8 cellular contexts compared by ENCODE assay signal in the genomic region with DNA sequence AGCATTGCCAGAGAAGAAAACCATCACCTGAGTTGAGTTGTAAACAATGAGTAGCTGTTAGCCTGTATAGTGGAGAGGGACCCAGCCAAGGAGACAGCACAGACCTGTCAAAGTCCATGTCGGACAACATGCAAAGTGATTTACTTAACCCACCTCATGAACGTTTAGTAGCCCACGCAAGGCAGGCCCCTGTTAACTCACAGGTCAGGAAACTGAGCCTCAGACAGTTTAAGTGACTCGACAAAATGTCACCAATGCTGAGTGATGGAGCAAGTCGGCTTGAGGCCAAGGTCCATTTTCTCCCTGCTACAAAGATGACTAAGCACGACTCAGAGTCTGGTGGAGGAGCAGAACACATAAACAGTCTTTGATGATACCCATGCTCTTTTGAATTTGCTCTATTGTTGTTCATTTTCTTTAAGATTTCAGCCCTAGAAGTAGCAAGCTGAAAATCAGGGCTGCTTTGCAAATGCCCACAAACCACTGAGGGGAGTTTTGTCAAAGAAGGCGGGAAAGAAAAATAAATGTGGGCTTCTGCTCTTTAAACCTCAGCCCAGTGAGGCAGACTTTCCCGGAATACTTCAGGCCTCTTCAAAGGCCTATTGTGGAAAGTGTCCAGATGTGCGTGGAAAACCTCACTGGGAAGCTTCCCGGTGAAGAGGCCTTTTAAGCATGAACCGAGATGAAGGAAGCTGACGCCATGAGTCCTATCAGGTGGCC.
DNase-seq lines count a peak whose midpoint lies in the region; ATAC-seq and TF ChIP-seq lines count a peak whose summit lies in the region.

No MANE protein-coding gene starts in this region.

- TF ChIP-seq CTCF in MCF 10A (IDR thresholded peaks at IDR 0.05; ENCODE audit: unreplicated experiment) (no peak), GM13977 (IDR thresholded peaks at IDR 0.05; ENCODE audit: extremely low read depth, insufficient read depth, missing control alignments) (no peak)

- peaks cover 0 to under 1% (median 0%) of the 10 kb centered on the region in 5 donors for H3K9me3 Mint-ChIP-seq in CD8-positive, alpha-beta memory T cell
- peaks cover 3% of the 10 kb centered on the region for H3K9me3 Mint-ChIP-seq in MCF 10A (ENCODE audit: unreplicated experiment)
- peaks cover 1% of the 10 kb centered on the region for H3K9me3 Mint-ChIP-seq in stimulated activated naive CD8-positive, alpha-beta T cell treated with anti-CD3 and anti-CD28 coated beads, Interleukin-15, Interleukin-2, amounts not matched to agents 100 ng/mL and 50 ng/mL, for 24 hours

- H3K4me1 ChIP-seq in CD8-positive, alpha-beta memory T cell (ENCODE audit: insufficient read depth, low read length) = peaks cover 8% of the 10 kb centered on the region

- CTCF ChIA-PET in CD8-positive, alpha-beta memory T cell (lab: Charles Lee) = interaction anchor here (1.2 kb wide), 1 partner anchor 10 kb away, joined by 3 read pairs; no protein-coding TSS in a partner anchor
- CTCF ChIA-PET in MCF 10A (lab: Yijun Ruan, JAX) = interaction anchor here (1.0 to 3.6 kb wide), 8 partner anchors 12 to 799 kb away, joined by 3 to 33 read pairs (median 7); no protein-coding TSS in a partner anchor

- H3K27ac ChIP-seq in CD8-positive, alpha-beta memory T cell (ENCODE audit: low read depth, low read length) = peak overlapping the region; percentile 36

- ATAC-seq in GM18909 (IDR thresholded peaks at IDR 0.05; ENCODE audit: poor library complexity, unreplicated experiment) = no peak

- H3K27me3 Mint-ChIP-seq in CD8-positive, alpha-beta memory T cell = peaks cover 0 to 2% of the 10 kb centered on the region in 2 donors
- no peaks in the 10 kb centered on the region for H3K27me3 Mint-ChIP-seq in MCF 10A (ENCODE audit: insufficient read depth, unreplicated experiment)
- H3K27me3 Mint-ChIP-seq in stimulated activated naive CD8-positive, alpha-beta T cell treated with anti-CD3 and anti-CD28 coated beads, Interleukin-15, Interleukin-2, amounts not matched to agents 100 ng/mL and 50 ng/mL, for 24 hours = no peaks in the 10 kb centered on the region

- peaks cover 9 to 23% (median 12%) of the 10 kb centered on the region in 3 donors for H3K4me1 Mint-ChIP-seq in CD8-positive, alpha-beta memory T cell
- peaks cover 38% of the 10 kb centered on the region for H3K4me1 Mint-ChIP-seq in MCF 10A (ENCODE audit: insufficient read depth, unreplicated experiment)
- peaks cover 16% of the 10 kb centered on the region for H3K4me1 Mint-ChIP-seq in stimulated activated naive CD8-positive, alpha-beta T cell treated with anti-CD3 and anti-CD28 coated beads, Interleukin-15, Interleukin-2, amounts not matched to agents 100 ng/mL and 50 ng/mL, for 24 hours (ENCODE audit: low read depth)

- intact Hi-C loops in MCF 10A (cut with micrococcal nuclease) = no loop called here

- DNase-seq in CD8-positive, alpha-beta memory T cell = no peak
- DNase-seq in MG63 (peak; percentile 88), MCF 10A (ENCODE audit: unreplicated experiment) (peak; percentile 91), kidney tubule cell (ENCODE audit: low spot score) (peak; percentile 90), NCI-H1436 treated with DMSO at 0.1 percent for 48 hours (lab: John Stamatoyannopoulos, UW) (no peak), GM13977 (ENCODE audit: low spot score) (no peak)

- in situ Hi-C loops in GM13977 (cut with MboI; ENCODE audit: low pct_unique_long_range_greater_than_20kb, low sequenced_read_pairs, unreplicated experiment) = no loop called here

- H3K4me3 ChIP-seq in CD8-positive, alpha-beta memory T cell (ENCODE audit: low read length) = no peak overlapping the region
- H3K4me3 ChIP-seq in MG63 = no peak overlapping the region

- BruUV-seq in MCF 10A (replicated peaks; lab: Mats Ljungman, UMichigan) = no TSS peak

- POLR2A ChIA-PET in CD8-positive, alpha-beta memory T cell (lab: Charles Lee) = no interaction called here
- POLR2A ChIA-PET in MCF 10A (lab: Yijun Ruan, JAX) = interaction anchor here (0.6 to 4.6 kb wide), 19 partner anchors 10 to 1004 kb away, joined by 3 to 79 read pairs (median 4); a partner anchor contains a TSS

- peak overlapping the region in 1 of 8 donors; percentile 58 for H3K27ac Mint-ChIP-seq in CD8-positive, alpha-beta memory T cell
- peak overlapping the region; percentile 74 for H3K27ac Mint-ChIP-seq in MCF 10A (ENCODE audit: low read depth, unreplicated experiment)
- H3K27ac Mint-ChIP-seq in stimulated activated naive CD8-positive, alpha-beta T cell treated with anti-CD3 and anti-CD28 coated beads, Interleukin-15, Interleukin-2, amounts not matched to agents 100 ng/mL and 50 ng/mL, for 24 hours = peak overlapping the region; percentile 53

- no peak overlapping the region for H3K4me3 Mint-ChIP-seq in CD8-positive, alpha-beta memory T cell
- H3K4me3 Mint-ChIP-seq in MCF 10A (ENCODE audit: unreplicated experiment) = no peak overlapping the region
- no peak overlapping the region for H3K4me3 Mint-ChIP-seq in stimulated activated naive CD8-positive, alpha-beta T cell treated with anti-CD3 and anti-CD28 coated beads, Interleukin-15, Interleukin-2, amounts not matched to agents 100 ng/mL and 50 ng/mL, for 24 hours

- H3K36me3 ChIP-seq in CD8-positive, alpha-beta memory T cell (ENCODE audit: insufficient read depth, low read length) = no peaks in the 10 kb centered on the region
- H3K36me3 ChIP-seq in MG63 = no peaks in the 10 kb centered on the region

- no peaks in the 10 kb centered on the region for H3K9me3 ChIP-seq in CD8-positive, alpha-beta memory T cell (ENCODE audit: low read length)
- H3K9me3 ChIP-seq in MG63 = no peaks in the 10 kb centered on the region

- H3K27me3 ChIP-seq in CD8-positive, alpha-beta memory T cell (ENCODE audit: insufficient read depth, low read length, poor library complexity, severe bottlenecking) = no peaks in the 10 kb centered on the region
- no peaks in the 10 kb centered on the region for H3K27me3 ChIP-seq in MG63

- H3K36me3 Mint-ChIP-seq in CD8-positive, alpha-beta memory T cell = peaks cover 0 to 14% (median 1%) of the 10 kb centered on the region in 3 donors
- peaks cover 5% of the 10 kb centered on the region for H3K36me3 Mint-ChIP-seq in MCF 10A (ENCODE audit: insufficient read depth, unreplicated experiment)
- peaks cover 3% of the 10 kb centered on the region for H3K36me3 Mint-ChIP-seq in stimulated activated naive CD8-positive, alpha-beta T cell treated with anti-CD3 and anti-CD28 coated beads, Interleukin-15, Interleukin-2, amounts not matched to agents 100 ng/mL and 50 ng/mL, for 24 hours (ENCODE audit: low read depth)

Comparison
In these comparisons a context has a peak if more than half of its experiments do, and no peak if none do; other contexts are left out.
1. DNase-seq: peak in MG63 (single experiment), MCF 10A (single experiment) and kidney tubule cell (single experiment); none in CD8-positive, alpha-beta memory T cell (0 of 5), NCI-H1436 treated with DMSO at 0.1 percent for 48 hours (single experiment) and GM13977 (single experiment).